22 cellular contexts compared by ENCODE assay signal in genomic region chr6:163971841-163972838, GRCh38.
"Had no signal": no experiment of that assay in that cellular context is flagged by ENCODE, and none has a peak within 500 bp of the region (broad histone marks: within the 10 kb centered on the region; RNA-seq: fewer than 3 reads in every experiment).

No MANE protein-coding gene starts in this region.

- ATAC-seq: activated CD8-positive, alpha-beta T cell treated with anti-CD3 and anti-CD28 coated beads, Interleukin-2, amount 10 ng/mL, durations not matched to agents 7 days and 5 days; activated naive CD4-positive, alpha-beta T cell treated with anti-CD3 and anti-CD28 coated beads, Interleukin-2, amount 50 U/mL, for 72 hours; natural killer cell had no signal

- H3K9me3 ChIP-seq: neutrophil, ovary, right atrium auricular region had no signal

- DNase-seq: activated CD4-positive, alpha-beta T cell treated with anti-CD3 and anti-CD28 coated beads for 1 hour; activated CD4-positive, alpha-beta T cell treated with anti-CD3 and anti-CD28 coated beads, Interleukin-2, amount 50 U/mL, for 1 hour; activated CD8-positive, alpha-beta T cell treated with anti-CD3 and anti-CD28 coated beads, Interleukin-2, amount 10 ng/mL, durations not matched to agents 7 days and 5 days; activated T-cell treated with anti-CD3 and anti-CD28 coated beads, Interleukin-2, amount 50 U/mL, for 1 hour; central memory CD4-positive, alpha-beta T cell; effector memory CD4-positive, alpha-beta T cell; foreskin melanocyte; kidney glomerular epithelial cell; left ventricle myocardium inferior; midbrain; natural killer cell; ovary; psoas muscle; stimulated activated CD4-positive, alpha-beta T cell treated with anti-CD3 and anti-CD28 coated beads, Interleukin-12 subunit alpha, Interleukin-12 subunit beta, amount 100 ng/mL, for 4 hours; substantia nigra; tibial artery; WERI-Rb-1 had no signal

- H3K4me1 ChIP-seq: ascending aorta, tibial artery had no signal

- H3K36me3 ChIP-seq: ascending aorta, left ventricle myocardium inferior, neutrophil, ovary, right atrium auricular region, tibial artery, WERI-Rb-1 had no signal

- H3K4me3 ChIP-seq: ascending aorta, left ventricle myocardium inferior, ovary, psoas muscle, right atrium auricular region, tibial artery had no signal

- H3K27ac ChIP-seq: ascending aorta, left ventricle myocardium inferior, neutrophil, ovary, psoas muscle, right atrium auricular region, tibial artery, WERI-Rb-1 had no signal

- H3K27ac Mint-ChIP-seq: activated CD8-positive, alpha-beta T cell treated with anti-CD3 and anti-CD28 coated beads, Interleukin-2, amount 10 ng/mL, durations not matched to agents 7 days and 5 days; activated naive CD4-positive, alpha-beta T cell treated with anti-CD3 and anti-CD28 coated beads, Interleukin-2, amount 50 U/mL, for 72 hours; natural killer cell; stimulated activated naive CD8-positive, alpha-beta T cell treated with anti-CD3 and anti-CD28 coated beads, Interleukin-15, Interleukin-2, amounts not matched to agents 100 ng/mL and 50 ng/mL, for 24 hours had no signal

- H3K36me3 Mint-ChIP-seq: activated naive CD4-positive, alpha-beta T cell treated with anti-CD3 and anti-CD28 coated beads, Interleukin-2, amount 50 U/mL, for 72 hours; natural killer cell had no signal

- H3K4me1 Mint-ChIP-seq: natural killer cell had no signal

- H3K27me3 ChIP-seq: ascending aorta, neutrophil, ovary, right atrium auricular region had no signal

- H3K4me3 Mint-ChIP-seq: activated CD8-positive, alpha-beta T cell treated with anti-CD3 and anti-CD28 coated beads, Interleukin-2, amount 10 ng/mL, durations not matched to agents 7 days and 5 days; natural killer cell; stimulated activated naive CD8-positive, alpha-beta T cell treated with anti-CD3 and anti-CD28 coated beads, Interleukin-15, Interleukin-2, amounts not matched to agents 100 ng/mL and 50 ng/mL, for 24 hours had no signal

- H3K9me3 Mint-ChIP-seq: activated naive CD4-positive, alpha-beta T cell treated with anti-CD3 and anti-CD28 coated beads, Interleukin-2, amount 50 U/mL, for 72 hours; natural killer cell; stimulated activated naive CD8-positive, alpha-beta T cell treated with anti-CD3 and anti-CD28 coated beads, Interleukin-15, Interleukin-2, amounts not matched to agents 100 ng/mL and 50 ng/mL, for 24 hours had no signal
